Comparison of ENCODE assay signal across 13 cellular contexts in the genomic region with DNA sequence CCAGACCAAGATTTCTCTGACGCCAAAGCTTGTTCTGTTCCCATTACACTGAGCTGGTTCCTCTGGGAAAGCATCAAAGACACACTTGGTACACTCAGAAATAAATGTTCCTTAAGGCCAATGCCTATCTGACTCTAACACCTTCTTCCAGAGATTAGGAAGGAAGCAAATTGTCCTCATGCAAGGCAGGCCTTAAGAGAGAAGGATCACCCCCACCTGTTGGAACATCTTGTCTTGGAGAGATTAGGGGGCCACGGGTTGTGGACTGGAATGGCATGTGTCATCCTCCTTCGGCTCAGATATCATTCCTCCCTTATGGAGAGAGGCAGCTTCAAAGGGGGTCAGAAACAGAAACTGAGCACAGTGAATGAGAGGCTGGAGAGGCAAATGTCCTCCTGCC.
DNase-seq lines count a peak whose midpoint lies in the region; ATAC-seq and TF ChIP-seq lines count a peak whose summit lies in the region.
"Had no signal": no experiment of that assay in that cellular context is flagged by ENCODE, and none has a peak within 500 bp of the region (broad histone marks: within the 10 kb centered on the region; RNA-seq: fewer than 3 reads in every experiment).

No MANE protein-coding gene starts in this region.

- peaks cover 83% of the 10 kb centered on the region for H3K4me1 Mint-ChIP-seq in T-helper 2 cell treated with Interferon-gamma antibody and Interleukin-4, amounts not matched to agents 5 μg/mL and 100 μg/mL, for 36 hours (ENCODE audit: low read depth)
- H3K4me1 Mint-ChIP-seq in T-helper 17 cell, result peaks cover 79% of the 10 kb centered on the region

- intact Hi-C loops in stomach (cut with DNase I; ENCODE audit: low total_unique reads), result no loop called here
- intact Hi-C loops in thyroid gland (cut with DNase I), result no loop called here

- H3K4me1 ChIP-seq in stomach (peaks cover 20 to 83% (median 45%) of the 10 kb centered on the region in 4 donors), thyroid gland (peaks cover 9 to 19% of the 10 kb centered on the region in 2 donors)

- no peak for ATAC-seq in T-helper 17 cell
- no peak for ATAC-seq in GM21390 (IDR thresholded peaks at IDR 0.05; ENCODE audit: unreplicated experiment)

- H3K27me3 ChIP-seq in stomach (no peaks in the 10 kb centered on the region), thyroid gland (no peaks in the 10 kb centered on the region)
- H3K27me3 ChIP-seq: MG63, sigmoid colon had no signal

- TF ChIP-seq POLR2A in stomach (IDR thresholded peaks at IDR 0.05) (no peak), thyroid gland (IDR thresholded peaks at IDR 0.05) (no peak)

- H3K27ac Mint-ChIP-seq in T-helper 2 cell treated with Interferon-gamma antibody and Interleukin-4, amounts not matched to agents 5 μg/mL and 100 μg/mL, for 36 hours, result peak overlapping the region; percentile 90
- peak overlapping the region; percentile 97 for H3K27ac Mint-ChIP-seq in T-helper 17 cell

- H3K4me3 ChIP-seq in stomach, result no peak overlapping the region
- H3K4me3 ChIP-seq in thyroid gland (replicated peaks in 1 of 3), result no peak overlapping the region
- H3K4me3 ChIP-seq: MG63, sigmoid colon, SK-N-MC had no signal

- TF ChIP-seq EP300 in stomach (IDR thresholded peaks at IDR 0.05), result no peak

- H3K9me3 ChIP-seq in T-helper 17 cell (ENCODE audit: control insufficient read depth, low read length, poor library complexity, severe bottlenecking) (no peaks in the 10 kb centered on the region), stomach (no peaks in the 10 kb centered on the region), thyroid gland (no peaks in the 10 kb centered on the region)
- H3K9me3 ChIP-seq: MG63, sigmoid colon had no signal

- H3K36me3 ChIP-seq in stomach (no peaks in the 10 kb centered on the region), thyroid gland (no peaks in the 10 kb centered on the region)
- H3K36me3 ChIP-seq: MG63, sigmoid colon had no signal

- peaks cover 21% of the 10 kb centered on the region for H3K36me3 Mint-ChIP-seq in T-helper 2 cell treated with Interferon-gamma antibody and Interleukin-4, amounts not matched to agents 5 μg/mL and 100 μg/mL, for 36 hours (ENCODE audit: low read depth)
- peaks cover 6% of the 10 kb centered on the region for H3K36me3 Mint-ChIP-seq in T-helper 17 cell (ENCODE audit: low read depth)

- no peak for TF ChIP-seq CTCF in stomach (IDR thresholded peaks at IDR 0.05)
- TF ChIP-seq CTCF in thyroid gland (IDR thresholded peaks at IDR 0.05), result no peak

- H3K9me3 Mint-ChIP-seq in T-helper 2 cell treated with Interferon-gamma antibody and Interleukin-4, amounts not matched to agents 5 μg/mL and 100 μg/mL, for 36 hours, result no peaks in the 10 kb centered on the region

- no peaks in the 10 kb centered on the region for H3K27me3 Mint-ChIP-seq in T-helper 2 cell treated with Interferon-gamma antibody and Interleukin-4, amounts not matched to agents 5 μg/mL and 100 μg/mL, for 36 hours (ENCODE audit: low read depth)
- no peaks in the 10 kb centered on the region for H3K27me3 Mint-ChIP-seq in T-helper 17 cell

- no peak for DNase-seq in T-helper 2 cell treated with Interferon-gamma antibody and Interleukin-4, amounts not matched to agents 5 μg/mL and 100 μg/mL, for 36 hours (ENCODE audit: low spot score)
- DNase-seq in T-helper 2 cell (no peak), T-helper 17 cell (no peak), glomerular visceral epithelial cell (ENCODE audit: extremely low spot score) (peak; percentile 42), stomach (no peak), NOMO-1 treated with dmso at 0.1 percent for 144 hours (lab: John Stamatoyannopoulos, UW; ENCODE audit: unreplicated experiment) (no peak), thyroid gland (no peak)
- DNase-seq: H7, MG63, NCI-H446 treated with DMSO at 0.1 percent for 48 hours, sigmoid colon had no signal

- H3K27ac ChIP-seq in stomach, result peak overlapping the region; percentile 28 to 76 (median 57)
- no peak overlapping the region for H3K27ac ChIP-seq in thyroid gland
- H3K27ac ChIP-seq: sigmoid colon, SK-N-MC had no signal

- peak overlapping the region; percentile 61 for H3K4me3 Mint-ChIP-seq in T-helper 2 cell treated with Interferon-gamma antibody and Interleukin-4, amounts not matched to agents 5 μg/mL and 100 μg/mL, for 36 hours
- peak overlapping the region; percentile 84 for H3K4me3 Mint-ChIP-seq in T-helper 17 cell

- WGBS in stomach, 5 donors, result 50 to 83% (median 71%) methylated on average over 3 of the region's 3 CpGs
- 63 to 71% methylated on average over 3 of the region's 3 CpGs for WGBS in thyroid gland, 2 donors

Comparison
In these comparisons a context has a peak if more than half of its experiments do, and no peak if none do; other contexts are left out.
1. H3K27ac ChIP-seq: peak in stomach (5 of 5); none in thyroid gland (0 of 3).